Comparison of ENCODE assay signal across 23 cellular contexts in the genomic region with DNA sequence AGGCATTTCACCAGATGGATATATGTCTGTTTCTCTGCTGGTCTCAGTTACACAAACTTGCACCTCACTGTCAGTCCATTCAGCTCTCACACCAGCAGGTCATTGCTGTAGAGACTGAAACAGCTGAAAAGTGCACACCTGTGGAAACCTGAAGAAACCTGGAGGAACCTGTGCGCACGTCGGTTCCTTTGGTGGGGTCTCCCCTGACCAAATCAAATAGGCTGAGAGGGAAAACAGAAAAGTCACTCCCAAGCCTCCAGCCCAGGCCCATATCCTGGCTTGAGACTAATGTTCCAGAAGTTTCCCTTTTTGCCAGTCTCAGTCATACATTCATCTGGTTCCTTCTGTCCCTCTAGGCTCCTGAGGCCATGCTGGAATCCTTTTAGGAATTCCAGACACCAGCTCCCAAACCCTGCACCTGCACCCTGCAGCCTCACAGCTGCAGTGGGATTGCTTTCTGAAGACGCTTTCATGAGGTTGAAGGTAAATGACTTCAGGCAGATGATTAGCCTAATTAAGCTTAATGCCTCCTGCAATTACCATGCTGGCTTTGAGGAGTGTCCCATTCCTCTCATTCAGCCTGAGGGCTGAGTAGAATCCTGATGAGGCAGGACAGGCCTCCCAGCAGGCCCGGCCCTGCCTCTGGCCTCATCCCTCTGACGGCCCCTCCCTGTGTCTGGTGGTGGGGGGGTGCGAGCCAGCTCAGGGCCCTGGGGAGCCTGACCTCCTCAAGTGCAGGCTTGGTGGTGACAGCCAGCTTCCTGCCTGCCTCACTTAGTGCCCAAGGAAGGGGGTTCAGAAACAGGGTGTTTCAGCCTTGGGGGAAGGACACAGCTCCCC. TPM values are rescaled to one million over a fixed set of nuclear protein-coding genes. Genes with fewer than 3 reads are reported as not detected.
DNase-seq lines count a peak whose midpoint lies in the region; FAIRE-seq and TF ChIP-seq lines count a peak whose summit lies in the region.
"Had no signal": no experiment of that assay in that cellular context is flagged by ENCODE, and none has a peak within 500 bp of the region (broad histone marks: within the 10 kb centered on the region; RNA-seq: fewer than 3 reads in every experiment).

No MANE protein-coding gene starts in this region.

- no peak overlapping the region for H2AFZ ChIP-seq in PC-9
- H2AFZ ChIP-seq: parathyroid adenoma had no signal

- H3K4me1 ChIP-seq in BLaER1 (peaks cover 24% of the 10 kb centered on the region), PC-9 (replicated peaks; ENCODE audit: insufficient read depth) (no peaks in the 10 kb centered on the region), small intestine (ENCODE audit: control insufficient read depth in 2 of 2, insufficient read depth in 1 of 2, low read depth in 1 of 2, low read length in 1 of 2) (no peaks in the 10 kb centered on the region)
- H3K4me1 ChIP-seq: adrenal gland, parathyroid adenoma had no signal

- no peak for TF ChIP-seq CTCF in coronary artery (IDR thresholded peaks at IDR 0.05)
- TF ChIP-seq CTCF in lower leg skin (IDR thresholded peaks at IDR 0.05) = no peak
- TF ChIP-seq CTCF in PC-9 (conservative IDR thresholded peaks at IDR 0.05) = no peak

- H3K9me2 ChIP-seq in PC-9 (ENCODE audit: insufficient read depth) = no peaks in the 10 kb centered on the region

- BruUV-seq in PC-9 (replicated peaks; lab: Mats Ljungman, UMichigan) = no TSS peak

- intact Hi-C loops in lower leg skin (cut with DNase I; ENCODE audit: low total_unique reads) (no loop called here), PC-9 (cut with micrococcal nuclease; ENCODE audit: unreplicated experiment) (no loop called here)

- no peak for FAIRE-seq in small intestine (lab: Jason Lieb, UNC)
- FAIRE-seq: TTC549 had no signal

- DNase-seq in COR-L47 (lab: John Stamatoyannopoulos, UW) (peak; percentile 78), coronary artery (ENCODE audit: low spot score) (peak; percentile 36), lower leg skin (ENCODE audit: low spot score in 2 of 2) (peak; percentile 13 to 82), PC-9 (no peak), small intestine (no peak)
- DNase-seq in stimulated activated CD4-positive, alpha-beta T cell treated with anti-CD3 and anti-CD28 coated beads, Interleukin-4, amount 100 ng/mL, for 4 hours = no peak
- DNase-seq: activated CD4-positive, alpha-beta T cell treated with anti-CD3 and anti-CD28 coated beads for 36 hours; activated gamma-delta T cell treated with Interleukin-2 at 50 U/mL for 16 hours; AML-193; DND-41; foreskin melanocyte; H7; KG1; kidney glomerular epithelial cell; naive thymus-derived CD8-positive, alpha-beta T cell; NCI-H2081; NCI-H510A; SHP77 had no signal

- no peaks in the 10 kb centered on the region for H3K27me3 ChIP-seq in BLaER1
- H3K27me3 ChIP-seq in PC-9 (ENCODE audit: insufficient read depth, low read depth) = peaks cover 87% of the 10 kb centered on the region
- H3K27me3 ChIP-seq in small intestine (ENCODE audit: control insufficient read depth in 2 of 2, insufficient read depth in 2 of 2, low read length in 2 of 2) = no peaks in the 10 kb centered on the region
- H3K27me3 ChIP-seq: adrenal gland had no signal

- CTCF ChIA-PET in PC-9 (lab: Charles Lee) = no interaction called here

- H3K27ac ChIP-seq in BLaER1 = no peak overlapping the region
- H3K27ac ChIP-seq in coronary artery = no peak overlapping the region
- H3K27ac ChIP-seq in PC-9 = no peak overlapping the region
- H3K27ac ChIP-seq in small intestine (ENCODE audit: low read depth in 1 of 2, low read length in 1 of 2) = no peak overlapping the region
- H3K27ac ChIP-seq: adrenal gland, epithelial cell of prostate, parathyroid adenoma had no signal

- 43 to 59% methylated on average over 4 to 7 of the region's 7 CpGs for WGBS in lower leg skin, 2 donors
- 49 to 73% (median 58%) methylated on average over 7 of the region's 7 CpGs for WGBS in small intestine, 3 donors

- no peaks in the 10 kb centered on the region for H3K79me2 ChIP-seq in PC-9 (ENCODE audit: low read depth)
- H3K79me2 ChIP-seq: parathyroid adenoma had no signal

- no peaks in the 10 kb centered on the region for H4K20me1 ChIP-seq in BLaER1
- no peaks in the 10 kb centered on the region for H4K20me1 ChIP-seq in PC-9 (ENCODE audit: insufficient read depth)

- POLR2A ChIA-PET in PC-9 (lab: Charles Lee; ENCODE audit: unreplicated experiment) = no interaction called here

- peak overlapping the region; percentile 37 for H3K4me2 ChIP-seq in BLaER1
- no peak overlapping the region for H3K4me2 ChIP-seq in PC-9

- H3K9me3 ChIP-seq in BLaER1 (no peaks in the 10 kb centered on the region), PC-9 (ENCODE audit: insufficient read depth, low read depth) (no peaks in the 10 kb centered on the region), small intestine (ENCODE audit: control insufficient read depth, low read depth) (no peaks in the 10 kb centered on the region)
- H3K9me3 ChIP-seq: adrenal gland had no signal

- no peak overlapping the region for H3K4me3 ChIP-seq in BLaER1
- H3K4me3 ChIP-seq in coronary artery = no peak overlapping the region
- no peak overlapping the region for H3K4me3 ChIP-seq in lower leg skin (ENCODE audit: low read depth, poor library complexity, severe bottlenecking)
- H3K4me3 ChIP-seq in PC-9 = no peak overlapping the region
- no peak overlapping the region for H3K4me3 ChIP-seq in small intestine (ENCODE audit: low read depth in 1 of 2, low read length in 2 of 2)
- H3K4me3 ChIP-seq: adrenal gland had no signal

- no peak for TF ChIP-seq POLR2A in lower leg skin (IDR thresholded peaks at IDR 0.05)

- no peaks in the 10 kb centered on the region for H3F3A ChIP-seq in PC-9 (ENCODE audit: insufficient read depth, low read depth)

- H3K36me3 ChIP-seq in BLaER1 = no peaks in the 10 kb centered on the region
- no peaks in the 10 kb centered on the region for H3K36me3 ChIP-seq in PC-9 (ENCODE audit: low read depth)
- no peaks in the 10 kb centered on the region for H3K36me3 ChIP-seq in small intestine (ENCODE audit: control insufficient read depth in 2 of 2, insufficient read depth in 2 of 2, low read length in 2 of 2)
- H3K36me3 ChIP-seq: adrenal gland had no signal

- no peak overlapping the region for H3K9ac ChIP-seq in BLaER1
- H3K9ac ChIP-seq: parathyroid adenoma had no signal

RNA-seq across cellular contexts. Expression of a gene that starts 24.3 kb away (rescaled TPM):
- total RNA-seq in lower leg skin (100 to 1,000 TPM; 157 to 344 (median 251) TPM), PC-9 (2021) (not detected in 2 replicates)
- 10 to 100 TPM in 2 of 3 donors, 1 to 10 TPM in 1; 4.9 to 70.0 (median 13.4) TPM for polyA plus RNA-seq in small intestine
- total RNA-seq: activated CD4-positive, alpha-beta T cell treated with anti-CD3 and anti-CD28 coated beads for 36 hours; naive thymus-derived CD8-positive, alpha-beta T cell had no signal
- polyA plus RNA-seq: naive thymus-derived CD8-positive, alpha-beta T cell had no signal

Comparison
In these comparisons a context has a peak if more than half of its experiments do, and no peak if none do; other contexts are left out.
1. DNase-seq: peak in COR-L47 (single experiment), coronary artery (single experiment) and lower leg skin (2 of 2); none in stimulated activated CD4-positive, alpha-beta T cell treated with anti-CD3 and anti-CD28 coated beads, Interleukin-4, amount 100 ng/mL, for 4 hours (0 of 2), PC-9 (0 of 2) and small intestine (single experiment).
2. RNA of a gene that starts 24.3 kb away (total RNA-seq): 157 to 344 TPM in lower leg skin; not detected in PC-9; every median in the first group is over 100 times any median in the second.